8 cellular contexts compared by ENCODE assay signal in genomic region chr19:47113446-47114348, GRCh38.
A peak's percentile ranks its signal among the peaks of the same experiment; 100 is the strongest.
DNase-seq lines count a peak whose midpoint lies in the region; ATAC-seq lines count a peak whose summit lies in the region.

Gene ZC3H4, minus strand, starts transcription at chr19:47113776. Its CDS starts 1,192 bp downstream, at chr19:47112584.

- peak; percentile 29 for ATAC-seq in GM18502 (IDR thresholded peaks at IDR 0.05; ENCODE audit: poor library complexity, unreplicated experiment)
- ATAC-seq in HG02884 (IDR thresholded peaks at IDR 0.05; ENCODE audit: unreplicated experiment): no peak

- peak within 1 kb of the TSS; percentile 99 for H3K4me3 Mint-ChIP-seq in dendritic cell treated with granulocyte-macrophage colony-stimulating factor and Interleukin-4, amounts not matched to agents 40 ng/mL and 50 ng/mL, for 4 days

- H3K4me1 Mint-ChIP-seq in dendritic cell treated with granulocyte-macrophage colony-stimulating factor and Interleukin-4, amounts not matched to agents 40 ng/mL and 50 ng/mL, for 4 days (ENCODE audit: low read depth): peaks cover 32% of the 10 kb centered on the region

- H3K36me3 Mint-ChIP-seq in dendritic cell treated with granulocyte-macrophage colony-stimulating factor and Interleukin-4, amounts not matched to agents 40 ng/mL and 50 ng/mL, for 4 days (ENCODE audit: low read depth): peaks cover 41% of the 10 kb centered on the region

- intact Hi-C loops in dendritic cell treated with granulocyte-macrophage colony-stimulating factor and Interleukin-4, amounts not matched to agents 40 ng/mL and 50 ng/mL, for 4 days (cut with micrococcal nuclease): loop anchor here (2.0 to 5.0 kb wide), 2 partner anchors 15 to 256 kb away; no protein-coding TSS in a partner anchor

- H3K9me3 Mint-ChIP-seq in dendritic cell treated with granulocyte-macrophage colony-stimulating factor and Interleukin-4, amounts not matched to agents 40 ng/mL and 50 ng/mL, for 4 days: no peaks in the 10 kb centered on the region

- peaks cover 11% of the 10 kb centered on the region for H3K27me3 Mint-ChIP-seq in dendritic cell treated with granulocyte-macrophage colony-stimulating factor and Interleukin-4, amounts not matched to agents 40 ng/mL and 50 ng/mL, for 4 days

- H3K27ac Mint-ChIP-seq in dendritic cell treated with granulocyte-macrophage colony-stimulating factor and Interleukin-4, amounts not matched to agents 40 ng/mL and 50 ng/mL, for 4 days: peak within 1 kb of the TSS; percentile 100

- DNase-seq in HK-2 (ENCODE audit: unreplicated experiment) (peak; percentile 92), NCI-H82 (lab: John Stamatoyannopoulos, UW) (peak; percentile 98), left kidney (ENCODE audit: low read depth, low spot score) (peak; percentile 98)
- DNase-seq in activated CD4-positive, alpha-beta T cell treated with anti-CD3 and anti-CD28 coated beads, Interleukin-2, amount 50 U/mL, for 4 hours: peak; percentile 96 to 97
- peak; percentile 95 to 97 for DNase-seq in stimulated activated CD4-positive, alpha-beta T cell treated with anti-CD3 and anti-CD28 coated beads, Interleukin-2, amount 100 ng/mL, for 24 hours
